ENCODE assay signal across 33 cellular contexts in the genomic region with DNA sequence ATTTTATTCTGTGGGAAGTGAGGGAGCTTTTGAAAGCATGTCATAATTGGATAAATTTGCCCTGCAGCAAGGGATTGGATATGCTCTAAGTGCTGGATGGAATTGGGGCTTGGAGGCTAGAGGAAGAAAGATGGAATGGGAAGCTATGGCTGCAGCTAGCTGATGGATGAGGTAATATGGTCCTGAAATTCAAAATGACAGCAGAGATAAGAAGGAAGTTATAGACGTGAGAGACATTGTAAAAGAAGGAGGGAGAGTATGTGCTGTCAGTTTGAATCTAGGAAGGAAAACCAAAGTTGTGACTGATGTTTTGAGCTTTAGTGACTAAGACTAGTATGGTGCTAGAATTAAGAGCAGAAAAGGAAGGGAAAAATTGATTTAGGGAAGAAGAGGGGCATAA.
DNase-seq lines count a peak whose midpoint lies in the region; TF ChIP-seq lines count a peak whose summit lies in the region.
"Had no signal": no experiment of that assay in that cellular context is flagged by ENCODE, and none has a peak within 500 bp of the region (broad histone marks: within the 10 kb centered on the region; RNA-seq: fewer than 3 reads in every experiment).

No MANE protein-coding gene starts in this region.

- POLR2A ChIA-PET in HEK293 (lab: Yijun Ruan, JAX) = no interaction called here

- H3K9me3 Mint-ChIP-seq in mesothelial cell of epicardium = peaks cover 5% of the 10 kb centered on the region

- H3K36me3 Mint-ChIP-seq in mesothelial cell of epicardium = no peaks in the 10 kb centered on the region
- H3K36me3 Mint-ChIP-seq: CD14-positive monocyte; CD4-positive, alpha-beta memory T cell; CD4-positive, CD25-positive, alpha-beta regulatory T cell; CD8-positive, alpha-beta memory T cell; CD8-positive, alpha-beta T cell had no signal

- H3K27me3 Mint-ChIP-seq in mesothelial cell of epicardium (ENCODE audit: low read depth) = peaks cover 16% of the 10 kb centered on the region
- H3K27me3 Mint-ChIP-seq: CD4-positive, alpha-beta memory T cell; CD4-positive, alpha-beta T cell; CD4-positive, CD25-positive, alpha-beta regulatory T cell; CD8-positive, alpha-beta memory T cell had no signal

- CTCF ChIA-PET in HEK293 (lab: Yijun Ruan, JAX) = no interaction called here

- no peaks in the 10 kb centered on the region for H3K36me3 ChIP-seq in HEK293 (ENCODE audit: control insufficient read depth in 2 of 2, insufficient read depth in 1 of 2, low read length in 2 of 2)
- H3K36me3 ChIP-seq: BE2C; BLaER1; BLaER1 treated with 17β-estradiol and CSF1 and Interleukin-3, amounts not matched to agents 10 nM and 100 nM had no signal

- TF ChIP-seq CTCF in HEK293 (tag by site-specific recombination; IDR thresholded peaks at IDR 0.05) = no peak
- no peak for TF ChIP-seq CTCF in mesothelial cell of epicardium (IDR thresholded peaks at IDR 0.05; ENCODE audit: unreplicated experiment)
- no peak for TF ChIP-seq CTCF in foreskin fibroblast (IDR thresholded peaks at IDR 0.05; ENCODE audit: low read depth, low read length)

- peaks cover 61% of the 10 kb centered on the region for H3K4me1 Mint-ChIP-seq in mesothelial cell of epicardium
- H3K4me1 Mint-ChIP-seq: B cell; CD14-positive monocyte; CD4-positive, alpha-beta memory T cell; CD4-positive, CD25-positive, alpha-beta regulatory T cell; CD8-positive, alpha-beta memory T cell had no signal

- DNase-seq in foreskin melanocyte (peak; percentile 52), mesothelial cell of epicardium (ENCODE audit: low spot score in 2 of 2, unreplicated experiment in 2 of 2) (no peak), foreskin fibroblast (no peak), amygdala (lab: John Stamatoyannopoulos, UW) (no peak)
- DNase-seq in activated CD4-positive, CD25-positive, alpha-beta regulatory T cell treated with anti-CD3 and anti-CD28 coated beads, Interleukin-2, amount 50 U/mL, for 72 hours = no peak
- DNase-seq: 8988T; ACHN; AML-193; BE2C; C1 segment of cervical spinal cord; Caco-2; Calu3; CD4-positive, alpha-beta memory T cell; CD4-positive, alpha-beta T cell; CD4-positive, CD25-positive, alpha-beta regulatory T cell; CD8-positive, alpha-beta memory T cell; CD8-positive, alpha-beta T cell; COR-L47; DMS 273 treated with DMSO at 0.1 percent for 48 hours; DMS153; DMS53; DMS79; DMS79 treated with DMSO at 0.1 percent for 48 hours; DND-41; EL had no signal

- no peak overlapping the region for H3K27ac ChIP-seq in HEK293 (ENCODE audit: extremely low read depth, low read depth, low read length)
- H3K27ac ChIP-seq: 22Rv1; A549; BLaER1; BLaER1 treated with 17β-estradiol and CSF1 and Interleukin-3, amounts not matched to agents 10 nM and 100 nM; C4-2B had no signal

- H3K9me3 ChIP-seq in HEK293 (ENCODE audit: control insufficient read depth, insufficient read depth, low read depth, low read length) = no peaks in the 10 kb centered on the region
- H3K9me3 ChIP-seq: A549; BE2C; BLaER1; BLaER1 treated with 17β-estradiol and CSF1 and Interleukin-3, amounts not matched to agents 10 nM and 100 nM; Caco-2 had no signal

- peak overlapping the region; percentile 18 for H3K27ac Mint-ChIP-seq in mesothelial cell of epicardium
- H3K27ac Mint-ChIP-seq: B cell; CD14-positive monocyte; CD4-positive, alpha-beta memory T cell; CD4-positive, alpha-beta T cell; CD4-positive, CD25-positive, alpha-beta regulatory T cell; CD8-positive, alpha-beta memory T cell; CD8-positive, alpha-beta T cell had no signal

- no peak overlapping the region for H3K4me3 ChIP-seq in HEK293 (ENCODE audit: low read depth, low read length)
- H3K4me3 ChIP-seq in foreskin fibroblast (ENCODE audit: low read depth in 1 of 2, low read length in 2 of 2) = no peak overlapping the region
- H3K4me3 ChIP-seq: A549; BLaER1; BLaER1 treated with 17β-estradiol and CSF1 and Interleukin-3, amounts not matched to agents 10 nM and 100 nM had no signal

- H3K4me3 Mint-ChIP-seq in mesothelial cell of epicardium = no peak overlapping the region
- H3K4me3 Mint-ChIP-seq: B cell; CD14-positive monocyte; CD4-positive, alpha-beta memory T cell; CD4-positive, alpha-beta T cell; CD4-positive, CD25-positive, alpha-beta regulatory T cell; CD8-positive, alpha-beta memory T cell; CD8-positive, alpha-beta T cell had no signal

- H3K4me1 ChIP-seq in HEK293 (ENCODE audit: control insufficient read depth, insufficient read depth, low read length) = peaks cover 33% of the 10 kb centered on the region
- H3K4me1 ChIP-seq: A549; BE2C; BLaER1; BLaER1 treated with 17β-estradiol and CSF1 and Interleukin-3, amounts not matched to agents 10 nM and 100 nM; Caco-2 had no signal

TF ChIP-seq in HEK293, 187 proteins besides CTCF, POLR2A, EP300 and RAD21:
- TF ChIP-seq FEZF1 (tag by site-specific recombination; IDR thresholded peaks at IDR 0.05) (peak; percentile 63), ZNF843 (tag by site-specific recombination; IDR thresholded peaks at IDR 0.05) (0 out of 2 replicates have a peak, but pooled peaks have one; percentile 20), KLF16 (tag by site-specific recombination; IDR thresholded peaks at IDR 0.05) (peak; percentile 65; the same call in 1 of the 2 replicates), ZNF239 (tag by site-specific recombination; IDR thresholded peaks at IDR 0.05) (0 out of 2 replicates have a peak, but pooled peaks have one; percentile 43), ZNF837 (tag by site-specific recombination; IDR thresholded peaks at IDR 0.05) (no peak), HOXD13 (CRISPR knock-in tag; IDR thresholded peaks at IDR 0.05; ENCODE audit: borderline replicate concordance) (no peak), ZNF629 (tag by site-specific recombination; IDR thresholded peaks at IDR 0.05) (peak; percentile 49; the same call in 1 of the 2 replicates), YY2 (tag by site-specific recombination; IDR thresholded peaks at IDR 0.05) (peak; percentile 69), MYNN (tag by site-specific recombination; IDR thresholded peaks at IDR 0.05; ENCODE audit: borderline replicate concordance) (no peak)
- TF ChIP-seq, protein P1, sequence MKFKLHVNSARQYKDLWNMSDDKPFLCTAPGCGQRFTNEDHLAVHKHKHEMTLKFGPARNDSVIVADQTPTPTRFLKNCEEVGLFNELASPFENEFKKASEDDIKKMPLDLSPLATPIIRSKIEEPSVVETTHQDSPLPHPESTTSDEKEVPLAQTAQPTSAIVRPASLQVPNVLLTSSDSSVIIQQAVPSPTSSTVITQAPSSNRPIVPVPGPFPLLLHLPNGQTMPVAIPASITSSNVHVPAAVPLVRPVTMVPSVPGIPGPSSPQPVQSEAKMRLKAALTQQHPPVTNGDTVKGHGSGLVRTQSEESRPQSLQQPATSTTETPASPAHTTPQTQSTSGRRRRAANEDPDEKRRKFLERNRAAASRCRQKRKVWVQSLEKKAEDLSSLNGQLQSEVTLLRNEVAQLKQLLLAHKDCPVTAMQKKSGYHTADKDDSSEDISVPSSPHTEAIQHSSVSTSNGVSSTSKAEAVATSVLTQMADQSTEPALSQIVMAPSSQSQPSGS (tag by site-specific recombination; IDR thresholded peaks at IDR 0.05; ENCODE audit: low read depth) = peak; percentile 37; the same call in 1 of the 2 replicates
- TF ChIP-seq, protein P2, sequence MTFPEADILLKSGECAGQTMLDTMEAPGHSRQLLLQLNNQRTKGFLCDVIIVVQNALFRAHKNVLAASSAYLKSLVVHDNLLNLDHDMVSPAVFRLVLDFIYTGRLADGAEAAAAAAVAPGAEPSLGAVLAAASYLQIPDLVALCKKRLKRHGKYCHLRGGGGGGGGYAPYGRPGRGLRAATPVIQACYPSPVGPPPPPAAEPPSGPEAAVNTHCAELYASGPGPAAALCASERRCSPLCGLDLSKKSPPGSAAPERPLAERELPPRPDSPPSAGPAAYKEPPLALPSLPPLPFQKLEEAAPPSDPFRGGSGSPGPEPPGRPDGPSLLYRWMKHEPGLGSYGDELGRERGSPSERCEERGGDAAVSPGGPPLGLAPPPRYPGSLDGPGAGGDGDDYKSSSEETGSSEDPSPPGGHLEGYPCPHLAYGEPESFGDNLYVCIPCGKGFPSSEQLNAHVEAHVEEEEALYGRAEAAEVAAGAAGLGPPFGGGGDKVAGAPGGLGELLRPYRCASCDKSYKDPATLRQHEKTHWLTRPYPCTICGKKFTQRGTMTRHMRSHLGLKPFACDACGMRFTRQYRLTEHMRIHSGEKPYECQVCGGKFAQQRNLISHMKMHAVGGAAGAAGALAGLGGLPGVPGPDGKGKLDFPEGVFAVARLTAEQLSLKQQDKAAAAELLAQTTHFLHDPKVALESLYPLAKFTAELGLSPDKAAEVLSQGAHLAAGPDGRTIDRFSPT (tag by site-specific recombination; IDR thresholded peaks at IDR 0.05) = 0 out of 2 replicates have a peak, but pooled peaks have one; percentile 8
